Comparison of ENCODE assay signal across 9 cellular contexts in genomic region chr1:100350787-100351094, GRCh38. TPM values are rescaled to one million over a fixed set of nuclear protein-coding genes. Genes with fewer than 3 reads are reported as not detected.
DNase-seq lines count a peak whose midpoint lies in the region; ATAC-seq and TF ChIP-seq lines count a peak whose summit lies in the region.
"Had no signal": no experiment of that assay in that cellular context is flagged by ENCODE, and none has a peak within 500 bp of the region (broad histone marks: within the 10 kb centered on the region; RNA-seq: fewer than 3 reads in every experiment).

No MANE protein-coding gene starts in this region.

- no peaks in the 10 kb centered on the region for H3K9me3 ChIP-seq in Karpas-422 (ENCODE audit: low read length)

- no peak for DNase-seq in AG10803 (ENCODE audit: low read depth)
- DNase-seq in Karpas-422: no peak
- DNase-seq in naive thymus-derived CD8-positive, alpha-beta T cell: peak in 1 of 10 donors; percentile 15
- DNase-seq in NCI-H446 treated with DMSO at 0.1 percent for 48 hours (lab: John Stamatoyannopoulos, UW): no peak

- H3K27ac Mint-ChIP-seq in dendritic cell treated with granulocyte-macrophage colony-stimulating factor and Interleukin-4, amounts not matched to agents 40 ng/mL and 50 ng/mL, for 4 days: peak overlapping the region; percentile 89
- H3K27ac Mint-ChIP-seq in naive thymus-derived CD8-positive, alpha-beta T cell: peak overlapping the region; percentile 94 to 100 (median 98)

- peaks cover 32% of the 10 kb centered on the region for H3K4me1 Mint-ChIP-seq in dendritic cell treated with granulocyte-macrophage colony-stimulating factor and Interleukin-4, amounts not matched to agents 40 ng/mL and 50 ng/mL, for 4 days (ENCODE audit: low read depth)
- peaks cover 24 to 40% (median 30%) of the 10 kb centered on the region in 4 donors for H3K4me1 Mint-ChIP-seq in naive thymus-derived CD8-positive, alpha-beta T cell

- H3K27ac ChIP-seq in Karpas-422 (ENCODE audit: low read length): peak overlapping the region; percentile 79; the same call in 1 of the 2 replicates

- H3K27me3 ChIP-seq in Karpas-422 (ENCODE audit: low read length): no peaks in the 10 kb centered on the region
- H3K27me3 ChIP-seq: foreskin keratinocyte had no signal

- H2AFZ ChIP-seq in Karpas-422 (ENCODE audit: low read length): peak overlapping the region; percentile 72

- peaks cover 32% of the 10 kb centered on the region for H3K79me2 ChIP-seq in Karpas-422 (ENCODE audit: low read length)

- no peaks in the 10 kb centered on the region for H3K36me3 ChIP-seq in Karpas-422 (ENCODE audit: insufficient read depth, low read length)

- H3K9me3 Mint-ChIP-seq in dendritic cell treated with granulocyte-macrophage colony-stimulating factor and Interleukin-4, amounts not matched to agents 40 ng/mL and 50 ng/mL, for 4 days: no peaks in the 10 kb centered on the region
- peaks cover 0 to 3% (median 0%) of the 10 kb centered on the region in 9 donors for H3K9me3 Mint-ChIP-seq in naive thymus-derived CD8-positive, alpha-beta T cell

- no peaks in the 10 kb centered on the region for H4K20me1 ChIP-seq in Karpas-422 (ENCODE audit: insufficient read depth, low read depth, low read length)

- TF ChIP-seq CTCF in AG10803 (conservative IDR thresholded peaks at IDR 0.05; ENCODE audit: low read length): no peak

- H3K4me1 ChIP-seq in Karpas-422 (ENCODE audit: low read length): peaks cover 31% of the 10 kb centered on the region

- H3K9me2 ChIP-seq in Karpas-422 (replicated peaks; ENCODE audit: insufficient read depth, low read length): no peaks in the 10 kb centered on the region

- H3K9ac ChIP-seq in Karpas-422 (ENCODE audit: low read length): peak overlapping the region; percentile 94

- H3K4me2 ChIP-seq in Karpas-422 (ENCODE audit: low read depth, low read length, poor library complexity, severe bottlenecking): peak overlapping the region; percentile 87

- peak overlapping the region; percentile 91 for H3K4me3 Mint-ChIP-seq in dendritic cell treated with granulocyte-macrophage colony-stimulating factor and Interleukin-4, amounts not matched to agents 40 ng/mL and 50 ng/mL, for 4 days
- H3K4me3 Mint-ChIP-seq in naive thymus-derived CD8-positive, alpha-beta T cell: peak overlapping the region; percentile 95 to 100 (median 97)

- no peak for ATAC-seq in naive thymus-derived CD8-positive, alpha-beta T cell
- no peak for ATAC-seq in HG03565 (IDR thresholded peaks at IDR 0.05; ENCODE audit: unreplicated experiment)
- ATAC-seq in GM21526 (IDR thresholded peaks at IDR 0.05; ENCODE audit: low FRiP score, unreplicated experiment): no peak
- ATAC-seq in GM21381 (IDR thresholded peaks at IDR 0.05; ENCODE audit: unreplicated experiment): no peak

- H3K4me3 ChIP-seq in AG10803 (ENCODE audit: low read length) (peak overlapping the region; percentile 83), Karpas-422 (ENCODE audit: low read length) (peak overlapping the region; percentile 91)

- intact Hi-C loops in dendritic cell treated with granulocyte-macrophage colony-stimulating factor and Interleukin-4, amounts not matched to agents 40 ng/mL and 50 ng/mL, for 4 days (cut with micrococcal nuclease): loop anchor here (5.0 kb wide), 2 partner anchors 103 to 547 kb away; partner anchors contain the start of genes DBT and SLC30A7

- POLR2A ChIA-PET in naive thymus-derived CD8-positive, alpha-beta T cell (lab: Charles Lee): interaction anchor here (1.2 to 4.9 kb wide), 6 partner anchors 45 to 103 kb away, joined by 3 to 51 read pairs (median 15); partner anchors contain the start of gene RTCA

- H3K36me3 Mint-ChIP-seq in dendritic cell treated with granulocyte-macrophage colony-stimulating factor and Interleukin-4, amounts not matched to agents 40 ng/mL and 50 ng/mL, for 4 days (ENCODE audit: low read depth): peaks cover 23% of the 10 kb centered on the region
- H3K36me3 Mint-ChIP-seq in naive thymus-derived CD8-positive, alpha-beta T cell: peaks cover 0 to 11% (median 10%) of the 10 kb centered on the region in 3 donors

- H3K27me3 Mint-ChIP-seq in dendritic cell treated with granulocyte-macrophage colony-stimulating factor and Interleukin-4, amounts not matched to agents 40 ng/mL and 50 ng/mL, for 4 days: no peaks in the 10 kb centered on the region
- H3K27me3 Mint-ChIP-seq in naive thymus-derived CD8-positive, alpha-beta T cell: peaks cover 0 to 3% (median 0%) of the 10 kb centered on the region in 5 donors

RNA-seq across cellular contexts. Expression of gene CDC14A, which starts 1.6 kb away (rescaled TPM):
- 24.7 and 25.7 TPM in 2 replicates for total RNA-seq in Karpas-422 (2014; rRNA removed; shearing (Covaris generic); ENCODE audit: low replicate concordance)
- total RNA-seq in naive thymus-derived CD8-positive, alpha-beta T cell: 10 to 100 TPM; 61.9 to 63.4 TPM
- polyA plus RNA-seq in naive thymus-derived CD8-positive, alpha-beta T cell: 10 to 100 TPM; 17.1 to 31.5 (median 24.9) TPM
